In genomic region chr1:112461200-112461871, GRCh38 we compare ENCODE assay signal across 12 cellular contexts. TPM values are rescaled to one million over a fixed set of nuclear protein-coding genes. Genes with fewer than 3 reads are reported as not detected.
DNase-seq lines count a peak whose midpoint lies in the region; ATAC-seq and TF ChIP-seq lines count a peak whose summit lies in the region.
"Had no signal": no experiment of that assay in that cellular context is flagged by ENCODE, and none has a peak within 500 bp of the region (broad histone marks: within the 10 kb centered on the region; RNA-seq: fewer than 3 reads in every experiment).

No MANE protein-coding gene starts in this region.

- H3K4me3 Mint-ChIP-seq in endodermal cell (peak overlapping the region; percentile 37), neural progenitor cell (no peak overlapping the region)
- H3K4me3 Mint-ChIP-seq: activated naive CD8-positive, alpha-beta T cell treated with anti-CD3 and anti-CD28 coated beads for 36 hours had no signal

- H3K27ac ChIP-seq in MM.1S (ENCODE audit: low read length) (peak overlapping the region; percentile 1; the same call in 1 of the 2 replicates), endodermal cell (ENCODE audit: low read depth, low read length) (no peak overlapping the region), neural progenitor cell (no peak overlapping the region)
- H3K27ac ChIP-seq: ovary had no signal

- H3K4me3 ChIP-seq in BE2C (ENCODE audit: low read depth, low read length) (0 out of 2 replicates have a peak overlapping the region, but pooled peaks have one; percentile 22), MM.1S (ENCODE audit: low read length) (no peak overlapping the region), endodermal cell (ENCODE audit: low read length) (no peak overlapping the region), neural progenitor cell (no peak overlapping the region)
- H3K4me3 ChIP-seq: esophagus muscularis mucosa, ovary had no signal

- H3K4me1 ChIP-seq in BE2C: no peaks in the 10 kb centered on the region; the same call in 1 of the 2 replicates
- H3K4me1 ChIP-seq in MM.1S (ENCODE audit: low read length): 0 out of 2 replicates have a peak, but pooled peaks cover 12% of the 10 kb centered on the region
- H3K4me1 ChIP-seq in endodermal cell (ENCODE audit: control insufficient read depth, insufficient read depth, low read length): no peaks in the 10 kb centered on the region
- no peaks in the 10 kb centered on the region for H3K4me1 ChIP-seq in neural progenitor cell

- H4K20me1 ChIP-seq in MM.1S (ENCODE audit: insufficient read depth, low read length) (no peaks in the 10 kb centered on the region), neural progenitor cell (ENCODE audit: low read depth) (peaks cover 12% of the 10 kb centered on the region)

- H3K79me2 ChIP-seq in MM.1S (ENCODE audit: low read length) (no peaks in the 10 kb centered on the region), neural progenitor cell (ENCODE audit: low read depth) (no peaks in the 10 kb centered on the region)

- 83 to 88% methylated on average over 2 to 3 of the region's 3 CpGs for WGBS in endodermal cell (ENCODE audit: insufficient coverage in 1 of 2, insufficient read length in 1 of 2), 2 experiments

- H3K9me3 ChIP-seq in BE2C (no peaks in the 10 kb centered on the region), MM.1S (replicated peaks; ENCODE audit: insufficient read depth, low read length) (no peaks in the 10 kb centered on the region), endodermal cell (ENCODE audit: control insufficient read depth, low read length) (no peaks in the 10 kb centered on the region), neural progenitor cell (ENCODE audit: low read depth) (no peaks in the 10 kb centered on the region)
- H3K9me3 ChIP-seq: esophagus muscularis mucosa, ovary had no signal

- H3K27ac Mint-ChIP-seq in endodermal cell: peak overlapping the region; percentile 26
- H3K27ac Mint-ChIP-seq in neural progenitor cell: no peak overlapping the region
- H3K27ac Mint-ChIP-seq: activated naive CD8-positive, alpha-beta T cell treated with anti-CD3 and anti-CD28 coated beads for 36 hours had no signal

- H3K36me3 Mint-ChIP-seq in endodermal cell (ENCODE audit: low read depth) (peaks cover 24% of the 10 kb centered on the region), neural progenitor cell (peaks cover 18% of the 10 kb centered on the region)
- H3K36me3 Mint-ChIP-seq: activated naive CD8-positive, alpha-beta T cell treated with anti-CD3 and anti-CD28 coated beads for 36 hours had no signal

- ATAC-seq in GM21717 (IDR thresholded peaks at IDR 0.05; ENCODE audit: unreplicated experiment): no peak

- H3K9me3 Mint-ChIP-seq in endodermal cell (no peaks in the 10 kb centered on the region), neural progenitor cell (no peaks in the 10 kb centered on the region)
- H3K9me3 Mint-ChIP-seq: activated naive CD8-positive, alpha-beta T cell treated with anti-CD3 and anti-CD28 coated beads for 36 hours had no signal

- peak overlapping the region; percentile 45; the same call in 1 of the 2 replicates for H3K4me2 ChIP-seq in MM.1S (ENCODE audit: low read depth, low read length)
- no peak overlapping the region for H3K4me2 ChIP-seq in neural progenitor cell

- H3K36me3 ChIP-seq in BE2C (no peaks in the 10 kb centered on the region; the same call in none of the 2 replicates), MM.1S (replicated peaks; ENCODE audit: insufficient read depth, low read length) (no peaks in the 10 kb centered on the region), endodermal cell (ENCODE audit: control insufficient read depth, insufficient read depth, low read length) (peaks cover 35% of the 10 kb centered on the region), neural progenitor cell (no peaks in the 10 kb centered on the region)
- H3K36me3 ChIP-seq: ovary had no signal

- H2AFZ ChIP-seq in MM.1S (ENCODE audit: low read length): no peak overlapping the region
- no peak overlapping the region for H2AFZ ChIP-seq in neural progenitor cell (replicated peaks)

- H3K4me1 Mint-ChIP-seq in endodermal cell (peaks cover 41% of the 10 kb centered on the region), neural progenitor cell (peaks cover 12% of the 10 kb centered on the region)

- H3F3A ChIP-seq in MM.1S (ENCODE audit: insufficient read depth, low read length) (peaks cover 7% of the 10 kb centered on the region; the same call in 1 of the 2 replicates), neural progenitor cell (ENCODE audit: low read depth) (peaks cover 12% of the 10 kb centered on the region)

- H3K9ac ChIP-seq in MM.1S (ENCODE audit: low read length) (no peak overlapping the region), endodermal cell (ENCODE audit: extremely low read depth, low read length, poor library complexity, severe bottlenecking) (no peak overlapping the region), neural progenitor cell (no peak overlapping the region)

- H3K27me3 ChIP-seq in BE2C (no peaks in the 10 kb centered on the region), MM.1S (replicated peaks; ENCODE audit: insufficient read depth, low read length) (no peaks in the 10 kb centered on the region), endodermal cell (ENCODE audit: control insufficient read depth, insufficient read depth, low read length, poor library complexity, severe bottlenecking) (peaks cover under 1% of the 10 kb centered on the region), neural progenitor cell (peaks cover 8% of the 10 kb centered on the region)
- H3K27me3 ChIP-seq: esophagus muscularis mucosa, ovary had no signal

- H3K27me3 Mint-ChIP-seq in endodermal cell (ENCODE audit: insufficient read depth) (peaks cover 24% of the 10 kb centered on the region), neural progenitor cell (ENCODE audit: insufficient read depth, low read depth) (peaks cover 5% of the 10 kb centered on the region)

- DNase-seq in BE2C: no peak
- DNase-seq in MM.1S: peak; percentile 71
- DNase-seq in endodermal cell: peak; percentile 62
- DNase-seq in neural progenitor cell (ENCODE audit: low spot score): peak; percentile 9
- DNase-seq in DMS153 treated with DMSO at 0.1 percent for 48 hours (lab: John Stamatoyannopoulos, UW; ENCODE audit: unreplicated experiment): no peak
- DNase-seq in AG20443 (ENCODE audit: low spot score): no peak
- DNase-seq in superior temporal gyrus (ENCODE audit: extremely low spot score): no peak
- DNase-seq: activated naive CD8-positive, alpha-beta T cell treated with anti-CD3 and anti-CD28 coated beads for 36 hours; NCI-H1930; ovary had no signal

- no peak for TF ChIP-seq CTCF in BE2C (IDR thresholded peaks at IDR 0.05; ENCODE audit: low read depth, low read length)
- no peak for TF ChIP-seq CTCF in MM.1S (IDR thresholded peaks at IDR 0.05; ENCODE audit: low read length)
- TF ChIP-seq CTCF in endodermal cell (conservative IDR thresholded peaks at IDR 0.05): no peak
- no peak for TF ChIP-seq CTCF in neural progenitor cell (IDR thresholded peaks at IDR 0.05)

- H3K9me2 ChIP-seq in MM.1S (replicated peaks; ENCODE audit: insufficient read depth, low read length): no peaks in the 10 kb centered on the region

RNA-seq across cellular contexts. Expression of gene WNT2B, which starts 47.4 kb away (rescaled TPM):
- polyA plus RNA-seq in BE2C (2012; ENCODE audit: insufficient read depth, insufficient read length, low read depth): 0.60 TPM
- total RNA-seq in endodermal cell: under 1 TPM; 0.51 to 0.57 TPM
- polyA plus RNA-seq in endodermal cell (2013, experiment 1 of 2): 1.5 TPM
- polyA plus RNA-seq in endodermal cell (2013, experiment 2 of 2): 1.8 TPM
- total RNA-seq in neural progenitor cell (ENCODE audit: low replicate concordance): 1.6 and 2.9 TPM in 2 replicates
- total RNA-seq: activated naive CD8-positive, alpha-beta T cell treated with anti-CD3 and anti-CD28 coated beads for 36 hours had no signal

Comparison
In these comparisons a context has a peak if more than half of its experiments do, and no peak if none do; other contexts are left out.
1. DNase-seq: peak in MM.1S (single experiment), endodermal cell (single experiment) and neural progenitor cell (single experiment); none in BE2C (single experiment), DMS153 treated with DMSO at 0.1 percent for 48 hours (single experiment), AG20443 (single experiment) and superior temporal gyrus (single experiment).